9 cellular contexts compared by ENCODE assay signal in the genomic region with DNA sequence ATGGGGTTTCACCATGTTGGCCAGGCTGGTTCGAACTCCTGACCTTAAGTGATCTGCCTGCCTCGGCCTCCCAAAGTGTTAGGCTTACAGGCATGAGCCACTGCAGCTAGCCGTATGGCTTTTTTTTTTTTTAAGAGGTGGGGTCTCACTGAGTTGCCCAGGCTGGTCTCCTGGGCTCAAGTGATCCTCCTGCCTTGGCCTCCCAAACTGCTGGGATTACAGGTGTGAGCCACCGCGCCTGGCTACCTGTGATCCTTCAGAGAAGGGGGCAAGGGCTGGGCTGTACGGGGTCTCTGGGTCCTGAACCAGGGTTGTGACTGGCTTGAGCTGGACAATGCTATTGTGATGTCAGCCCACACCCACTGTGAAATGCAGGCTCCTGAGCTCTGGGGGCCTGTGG. TPM values are rescaled to one million over a fixed set of nuclear protein-coding genes. Genes with fewer than 3 reads are reported as not detected.
DNase-seq lines count a peak whose midpoint lies in the region; ATAC-seq and TF ChIP-seq lines count a peak whose summit lies in the region.
"Had no signal": no experiment of that assay in that cellular context is flagged by ENCODE, and none has a peak within 500 bp of the region (broad histone marks: within the 10 kb centered on the region; RNA-seq: fewer than 3 reads in every experiment).

A gene with protein sequence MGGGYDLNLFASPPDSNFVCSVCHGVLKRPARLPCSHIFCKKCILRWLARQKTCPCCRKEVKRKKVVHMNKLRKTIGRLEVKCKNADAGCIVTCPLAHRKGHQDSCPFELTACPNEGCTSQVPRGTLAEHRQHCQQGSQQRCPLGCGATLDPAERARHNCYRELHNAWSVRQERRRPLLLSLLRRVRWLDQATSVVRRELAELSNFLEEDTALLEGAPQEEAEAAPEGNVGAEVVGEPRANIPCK (plus strand): TSS at position 397 of the 400 bp plus-strand sequence. CDS start 26 bp downstream, outside the sequence.

- H3K4me1 Mint-ChIP-seq in CD8-positive, alpha-beta T cell (ENCODE audit: low read depth), result peaks cover 36% of the 10 kb centered on the region

- no peaks in the 10 kb centered on the region for H3K9me3 Mint-ChIP-seq in CD8-positive, alpha-beta T cell

- peak within 1 kb of the TSS; percentile 99 for H3K4me3 ChIP-seq in CD8-positive, alpha-beta T cell (ENCODE audit: low read depth, low read length)
- H3K4me3 ChIP-seq in OCI-LY7 (ENCODE audit: low read depth, low read length, poor library complexity, severe bottlenecking), result peak within 1 kb of the TSS; percentile 82
- peak within 1 kb of the TSS; percentile 63 for H3K4me3 ChIP-seq in epithelial cell of esophagus (ENCODE audit: low read length)
- H3K4me3 ChIP-seq in ovary, result peak within 1 kb of the TSS; percentile 92

- H3K79me2 ChIP-seq in OCI-LY7 (ENCODE audit: insufficient read depth, low read depth, low read length), result peaks cover 54% of the 10 kb centered on the region

- BruUV-seq in OCI-LY7 (replicated peaks; lab: Mats Ljungman, UMichigan), result no TSS peak

- H4K20me1 ChIP-seq in OCI-LY7 (ENCODE audit: insufficient read depth, low read length), result peaks cover 14% of the 10 kb centered on the region

- no peaks in the 10 kb centered on the region for H3K27me3 ChIP-seq in CD8-positive, alpha-beta T cell (ENCODE audit: insufficient read depth, low read length)
- no peaks in the 10 kb centered on the region for H3K27me3 ChIP-seq in ovary

- peak within 1 kb of the TSS; percentile 99 for H3K27ac ChIP-seq in CD8-positive, alpha-beta T cell (ENCODE audit: low read depth, low read length)
- H3K27ac ChIP-seq in OCI-LY7 (ENCODE audit: low read depth, low read length, poor library complexity, severe bottlenecking) (peak within 1 kb of the TSS; percentile 80), ovary (peak within 1 kb of the TSS in 1 of 2 donors; percentile 87)

- H3K36me3 Mint-ChIP-seq in CD8-positive, alpha-beta T cell, result peaks cover 31% of the 10 kb centered on the region

- POLR2A ChIA-PET in CD8-positive, alpha-beta T cell (lab: Charles Lee), result interaction anchor here (2.7 kb wide), 1 partner anchor 189 kb away, joined by 31 read pairs; the partner anchor contains the start of gene TRAF7
- POLR2A ChIA-PET in OCI-LY7 (lab: Charles Lee), result no interaction called here

- DNase-seq in CD8-positive, alpha-beta T cell, result no peak
- no peak for DNase-seq in OCI-LY7 (ENCODE audit: low spot score)
- no peak for DNase-seq in epithelial cell of esophagus (ENCODE audit: low read depth)
- no peak for DNase-seq in ovary
- no peak for DNase-seq in NCI-H748 (lab: John Stamatoyannopoulos, UW; ENCODE audit: unreplicated experiment)
- no peak for DNase-seq in stimulated activated CD4-positive, alpha-beta T cell treated with anti-CD3 and anti-CD28 coated beads, Interleukin-4, amount 100 ng/mL, for 4 hours
- DNase-seq in iPS-NIHi11 (ENCODE audit: low spot score), result no peak
- no peak for DNase-seq in NCI-H1436 treated with DMSO at 0.1 percent for 48 hours (lab: John Stamatoyannopoulos, UW)
- DNase-seq: NCI-H1092 had no signal

- peak within 1 kb of the TSS; percentile 94 for H3K4me3 Mint-ChIP-seq in CD8-positive, alpha-beta T cell

- intact Hi-C loops in CD8-positive, alpha-beta T cell (cut with DNase I, micrococcal nuclease), result loop anchor here (10.0 kb wide), 2 partner anchors 352 to 552 kb away; partner anchors contain the start of genes CRAMP1 (in 1 of the 2), IFT140 (in 1 of the 2) and UNKL (in 1 of the 2)
- intact Hi-C loops in OCI-LY7 (cut with micrococcal nuclease; ENCODE audit: unreplicated experiment) (no loop called here), ovary (cut with DNase I) (loop anchor here in 1 of 4 donors (10.0 kb wide), 1 partner anchor 1332 kb away; the partner anchor contains the start of genes METTL26 and WFIKKN1)

- peaks cover 20% of the 10 kb centered on the region for H3K36me3 ChIP-seq in CD8-positive, alpha-beta T cell (ENCODE audit: insufficient read depth, low read length)
- peaks cover 53% of the 10 kb centered on the region for H3K36me3 ChIP-seq in OCI-LY7 (ENCODE audit: insufficient read depth, low read length)
- H3K36me3 ChIP-seq in ovary, result no peaks in the 10 kb centered on the region

- peak within 1 kb of the TSS; percentile 72 for H3K4me2 ChIP-seq in OCI-LY7 (ENCODE audit: low read length)

- no peaks in the 10 kb centered on the region for H3K9me2 ChIP-seq in OCI-LY7 (ENCODE audit: insufficient read depth, low read length)

- CTCF ChIA-PET in CD8-positive, alpha-beta T cell (lab: Charles Lee), result interaction anchor here (1.1 kb wide), 1 partner anchor 173 kb away, joined by 3 read pairs; no protein-coding TSS in a partner anchor
- CTCF ChIA-PET in OCI-LY7 (lab: Charles Lee; ENCODE audit: unreplicated experiment), result no interaction called here

- no peaks in the 10 kb centered on the region for H3K27me3 Mint-ChIP-seq in CD8-positive, alpha-beta T cell (ENCODE audit: low read depth)

- H2AFZ ChIP-seq in OCI-LY7 (ENCODE audit: low read length), result no peak within 1 kb of the TSS

- TF ChIP-seq POLR2A in ovary (IDR thresholded peaks at IDR 0.05), result no peak

- no peaks in the 10 kb centered on the region for H3K9me3 ChIP-seq in CD8-positive, alpha-beta T cell (ENCODE audit: low read length)
- H3K9me3 ChIP-seq in OCI-LY7 (ENCODE audit: low read length) (no peaks in the 10 kb centered on the region), ovary (no peaks in the 10 kb centered on the region)

- no peak for TF ChIP-seq EP300 in ovary (IDR thresholded peaks at IDR 0.05)

- WGBS in ovary, 3 donors, result 89 to 94% (median 89%) methylated on average over 6 of the region's 6 CpGs

- H3K27ac Mint-ChIP-seq in CD8-positive, alpha-beta T cell, result peak within 1 kb of the TSS; percentile 96

- no peak for TF ChIP-seq CTCF in CD8-positive, alpha-beta T cell (IDR thresholded peaks at IDR 0.05)
- no peak for TF ChIP-seq CTCF in OCI-LY7 (conservative IDR thresholded peaks at IDR 0.05; ENCODE audit: low read length)
- TF ChIP-seq CTCF in epithelial cell of esophagus (IDR thresholded peaks at IDR 0.05; ENCODE audit: insufficient read depth, low read depth, low read length, missing control alignments), result no peak
- TF ChIP-seq CTCF in ovary (IDR thresholded peaks at IDR 0.05), result no peak

- ATAC-seq in CD8-positive, alpha-beta T cell, result no peak

- peaks cover 33% of the 10 kb centered on the region for H3K4me1 ChIP-seq in CD8-positive, alpha-beta T cell (ENCODE audit: insufficient read depth, low read length)
- H3K4me1 ChIP-seq in OCI-LY7 (ENCODE audit: insufficient read depth, low read length, poor library complexity, severe bottlenecking) (peaks cover 24% of the 10 kb centered on the region), ovary (ENCODE audit: insufficient read depth) (peaks cover 15% of the 10 kb centered on the region)

RNA-seq across cellular contexts. Expression of the gene that starts here (rescaled TPM):
- not detected for total RNA-seq in CD8-positive, alpha-beta T cell
- not detected in 2 replicates for total RNA-seq in OCI-LY7 (2014; rRNA removed; shearing (Covaris generic))
- not detected in 2 replicates for total RNA-seq in OCI-LY7 (2022)
- total RNA-seq in ovary, result under 1 TPM in 1 of 7 donors, not detected in 6; 0.32 TPM
- not detected for polyA plus RNA-seq in ovary
